ENCODE assay signal across 8 cellular contexts in the genomic region with DNA sequence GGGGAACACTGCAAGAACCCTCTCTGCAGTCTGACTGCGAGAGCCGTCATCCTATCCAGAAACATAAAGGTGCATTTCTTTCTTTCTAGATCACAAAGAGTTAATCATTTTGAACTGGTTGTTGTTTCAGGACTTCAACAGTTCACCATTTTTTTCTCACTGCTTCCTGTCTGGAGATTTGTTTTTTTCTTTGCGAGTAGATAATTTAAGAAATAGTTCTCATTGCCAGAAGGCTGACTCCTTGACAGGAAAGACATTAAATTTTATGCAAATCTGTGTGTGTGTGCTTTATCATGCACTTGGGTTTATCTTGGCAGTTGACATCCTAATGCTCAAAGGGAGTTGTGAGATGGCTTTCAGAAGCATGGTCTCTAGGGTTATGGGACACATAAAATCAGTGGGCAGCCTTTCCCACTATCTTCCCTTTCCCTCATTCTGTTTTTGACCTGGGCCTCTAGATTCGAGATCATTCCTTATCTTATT.
A peak's percentile ranks its signal among the peaks of the same experiment; 100 is the strongest.
DNase-seq lines count a peak whose midpoint lies in the region; ATAC-seq and TF ChIP-seq lines count a peak whose summit lies in the region.

No MANE protein-coding gene starts in this region.

- H3K9ac ChIP-seq in GM23248 = no peak overlapping the region

- ATAC-seq in GM18499 (IDR thresholded peaks at IDR 0.05; ENCODE audit: insufficient read depth, unreplicated experiment) = peak; percentile 40
- ATAC-seq in GM21528 (IDR thresholded peaks at IDR 0.05; ENCODE audit: low FRiP score, unreplicated experiment) = peak; percentile 49

- no peaks in the 10 kb centered on the region for H3K9me2 ChIP-seq in GM23248 (ENCODE audit: insufficient read depth)

- no peaks in the 10 kb centered on the region for H3K79me2 ChIP-seq in GM23248 (ENCODE audit: insufficient read depth)

- WGBS in GM23248 (ENCODE audit: low coverage in 1 of 2, low lambda C conversion rate in 2 of 2, missing lambda C conversion rate in 2 of 2), 2 experiments = 52 to 60% methylated on average over 4 of the region's 4 CpGs

- in situ Hi-C loops in KBM-7 (cut with MboI; ENCODE audit: low pct_unique_long_range_greater_than_20kb, low sequenced_read_pairs) = no loop called here
- in situ Hi-C loops in GM23248 (cut with MboI) = no loop called here

- no peaks in the 10 kb centered on the region for H3K9me3 ChIP-seq in GM23248 (ENCODE audit: low read depth)

- H3K27me3 Mint-ChIP-seq in mesothelial cell of epicardium (ENCODE audit: low read depth) = no peaks in the 10 kb centered on the region

- H4K20me1 ChIP-seq in GM23248 (ENCODE audit: insufficient read depth) = no peaks in the 10 kb centered on the region

- H3K27ac Mint-ChIP-seq in mesothelial cell of epicardium = peak overlapping the region; percentile 90

- H3K4me1 ChIP-seq in GM23248 (ENCODE audit: insufficient read depth) = no peaks in the 10 kb centered on the region

- no peaks in the 10 kb centered on the region for H3F3A ChIP-seq in GM23248 (ENCODE audit: insufficient read depth)

- DNase-seq in KBM-7 (peak; percentile 51), mesothelial cell of epicardium (ENCODE audit: low spot score in 2 of 2, unreplicated experiment in 2 of 2) (no peak), islet precursor cell (no peak), GM23248 (no peak), DMS79 (lab: John Stamatoyannopoulos, UW) (no peak), NCI-H2171 (lab: John Stamatoyannopoulos, UW) (no peak)

- H3K4me2 ChIP-seq in GM23248 (ENCODE audit: unreplicated experiment) = no peak overlapping the region

- H2AFZ ChIP-seq in GM23248 = no peak overlapping the region

- H3K27ac ChIP-seq in GM23248 = no peak overlapping the region

- H3K4me3 Mint-ChIP-seq in mesothelial cell of epicardium = peak overlapping the region; percentile 10

- H3K27me3 ChIP-seq in GM23248 (replicated peaks; ENCODE audit: insufficient read depth) = no peaks in the 10 kb centered on the region

- peaks cover 17% of the 10 kb centered on the region for H3K4me1 Mint-ChIP-seq in mesothelial cell of epicardium

- no peak overlapping the region for H3K4me3 ChIP-seq in GM23248

- H3K36me3 ChIP-seq in GM23248 (ENCODE audit: low read depth) = no peaks in the 10 kb centered on the region

- H3K36me3 Mint-ChIP-seq in mesothelial cell of epicardium = no peaks in the 10 kb centered on the region

- peaks cover 4% of the 10 kb centered on the region for H3K9me3 Mint-ChIP-seq in mesothelial cell of epicardium

- TF ChIP-seq CTCF in mesothelial cell of epicardium (IDR thresholded peaks at IDR 0.05; ENCODE audit: unreplicated experiment) = no peak
